ENCODE assay signal across 8 cellular contexts in genomic region chr15:41331833-41332787, GRCh38. TPM values are rescaled to one million over a fixed set of nuclear protein-coding genes. Genes with fewer than 3 reads are reported as not detected.
DNase-seq lines count a peak whose midpoint lies in the region; ATAC-seq and TF ChIP-seq lines count a peak whose summit lies in the region.

TSS of gene OIP5 (minus strand) at chr15:41332591. CDS start at chr15:41332561, 30 bp downstream.

- DNase-seq in Daoy (ENCODE audit: low read depth) (peak; percentile 99), Karpas-422 (peak; percentile 100), RKO (ENCODE audit: low spot score) (peak; percentile 100), activated T-helper 1 cell treated with Interleukin-2 at 50 U/mL for 16 hours (ENCODE audit: low read depth) (peak; percentile 95), fibroblast of lung (ENCODE audit: low read depth in 2 of 2) (peak; percentile 99), natural killer cell (peak; percentile 93)
- DNase-seq in stimulated activated naive CD4-positive, alpha-beta T cell treated with Interleukin-2 at 50 U/mL for 16 hours (lab: John Stamatoyannopoulos, UW) = peak; percentile 99

- no peaks in the 10 kb centered on the region for H3K9me3 Mint-ChIP-seq in natural killer cell

- H3K9me3 ChIP-seq in Karpas-422 (ENCODE audit: low read length) (no peaks in the 10 kb centered on the region), fibroblast of lung (ENCODE audit: control insufficient read depth, insufficient read depth, low read depth, low read length) (no peaks in the 10 kb centered on the region)

- H3K36me3 Mint-ChIP-seq in natural killer cell = no peaks in the 10 kb centered on the region

- H3K9me2 ChIP-seq in Karpas-422 (replicated peaks; ENCODE audit: insufficient read depth, low read length) = no peaks in the 10 kb centered on the region

- H3K4me2 ChIP-seq in Karpas-422 (ENCODE audit: low read depth, low read length, poor library complexity, severe bottlenecking) = peak within 1 kb of the TSS; percentile 93
- H3K4me2 ChIP-seq in fibroblast of lung (ENCODE audit: extremely low read depth, insufficient read depth, low read length) = peak within 1 kb of the TSS; percentile 89

- peak within 1 kb of the TSS; percentile 90 to 99 for H3K27ac Mint-ChIP-seq in natural killer cell

- H2AFZ ChIP-seq in Karpas-422 (ENCODE audit: low read length) = peak within 1 kb of the TSS; percentile 66
- H2AFZ ChIP-seq in fibroblast of lung (ENCODE audit: low read length) = peak within 1 kb of the TSS; percentile 98

- H3K4me3 ChIP-seq in Karpas-422 (ENCODE audit: low read length) (peak within 1 kb of the TSS; percentile 88), fibroblast of lung (replicated peaks in 1 of 4; ENCODE audit: control extremely low read depth in 1 of 4, insufficient read depth in 1 of 4, low read depth in 3 of 4, low read length in 4 of 4) (peak within 1 kb of the TSS; percentile 91 to 99 (median 98))

- H3K4me1 Mint-ChIP-seq in natural killer cell = peaks cover 26 to 27% of the 10 kb centered on the region in 2 donors

- H3K4me1 ChIP-seq in Karpas-422 (ENCODE audit: low read length) (peaks cover 23% of the 10 kb centered on the region), fibroblast of lung (ENCODE audit: control insufficient read depth, extremely low read depth, insufficient read depth, low read length) (no peaks in the 10 kb centered on the region)

- H3K36me3 ChIP-seq in Karpas-422 (ENCODE audit: insufficient read depth, low read length) = peaks cover 5% of the 10 kb centered on the region; the same call in 1 of the 2 replicates
- no peaks in the 10 kb centered on the region for H3K36me3 ChIP-seq in fibroblast of lung (ENCODE audit: control insufficient read depth, insufficient read depth, low read length)

- H3K79me2 ChIP-seq in Karpas-422 (ENCODE audit: low read length) (peaks cover 53% of the 10 kb centered on the region), fibroblast of lung (ENCODE audit: control insufficient read depth, insufficient read depth, low read length) (peaks cover 32% of the 10 kb centered on the region)

- H3K27me3 ChIP-seq in Karpas-422 (ENCODE audit: low read length) = no peaks in the 10 kb centered on the region
- no peaks in the 10 kb centered on the region for H3K27me3 ChIP-seq in fibroblast of lung (ENCODE audit: control insufficient read depth, insufficient read depth, low read length)

- H4K20me1 ChIP-seq in Karpas-422 (ENCODE audit: insufficient read depth, low read depth, low read length) (no peaks in the 10 kb centered on the region), fibroblast of lung (ENCODE audit: control insufficient read depth, extremely low read depth, insufficient read depth, low read length) (no peaks in the 10 kb centered on the region)

- peak; percentile 81 for ATAC-seq in GM21825 (IDR thresholded peaks at IDR 0.05; ENCODE audit: unreplicated experiment)
- peak; percentile 95 to 99 (median 96) for ATAC-seq in natural killer cell

- H3K27me3 Mint-ChIP-seq in natural killer cell (ENCODE audit: low read depth in 2 of 2) = no peaks in the 10 kb centered on the region

- peak within 1 kb of the TSS; percentile 90 for H3K9ac ChIP-seq in Karpas-422 (ENCODE audit: low read length)
- peak within 1 kb of the TSS; percentile 65 for H3K9ac ChIP-seq in fibroblast of lung (ENCODE audit: insufficient read depth, low read length)

- H3K27ac ChIP-seq in Karpas-422 (ENCODE audit: low read length) (peak within 1 kb of the TSS; percentile 88), fibroblast of lung (ENCODE audit: insufficient read depth, low read length) (peak within 1 kb of the TSS; percentile 71)

- peak within 1 kb of the TSS; percentile 98 for H3K4me3 Mint-ChIP-seq in natural killer cell

- TF ChIP-seq CTCF in fibroblast of lung (conservative IDR thresholded peaks at IDR 0.05 in 1 of 2, IDR thresholded peaks at IDR 0.05 in 1 of 2; ENCODE audit: low read depth in 1 of 2, low read length in 2 of 2) (peak; percentile 64 to 71), natural killer cell (IDR thresholded peaks at IDR 0.05) (peak; percentile 41)

- intact Hi-C loops in natural killer cell (cut with micrococcal nuclease) = loop anchor here (1.0 to 2.0 kb wide), 3 partner anchors 49 to 215 kb away; partner anchors contain the start of genes INO80 and NDUFAF1

RNA-seq across cellular contexts. Expression of gene OIP5, which starts in this region (rescaled TPM):
- total RNA-seq in Daoy (2014; rRNA removed; shearing (Covaris generic)) = 49.5 and 67.7 TPM in 2 replicates
- total RNA-seq in Karpas-422 (2014; rRNA removed; shearing (Covaris generic); ENCODE audit: low replicate concordance) = 7.7 and 13.1 TPM in 2 replicates
- total RNA-seq in fibroblast of lung = 0.26 and 2.0 TPM in 2 replicates
- 2.4 and 8.3 TPM in 2 replicates for polyA plus RNA-seq in fibroblast of lung
- 1.8 and 6.7 TPM in 2 replicates for polyA plus RNA-seq in fibroblast of lung (2012)
- polyA minus RNA-seq in fibroblast of lung (ENCODE audit: low replicate concordance) = 1.8 TPM in 1 of 2 replicates, not detected in the other
- total RNA-seq in natural killer cell = under 1 TPM in 2 of 3 donors, not detected in 1; 0.29 to 0.64 TPM

Comparison
In these comparisons a context has a peak if more than half of its experiments do, and no peak if none do; other contexts are left out.
1. Peak in every context shown above with its lines: DNase-seq, ATAC-seq, H3K4me3 ChIP-seq and H3K27ac ChIP-seq.
2. Peak in DNase-seq and ATAC-seq in natural killer cell; RNA of the gene not detected or under 1 TPM.